In the genomic region with DNA sequence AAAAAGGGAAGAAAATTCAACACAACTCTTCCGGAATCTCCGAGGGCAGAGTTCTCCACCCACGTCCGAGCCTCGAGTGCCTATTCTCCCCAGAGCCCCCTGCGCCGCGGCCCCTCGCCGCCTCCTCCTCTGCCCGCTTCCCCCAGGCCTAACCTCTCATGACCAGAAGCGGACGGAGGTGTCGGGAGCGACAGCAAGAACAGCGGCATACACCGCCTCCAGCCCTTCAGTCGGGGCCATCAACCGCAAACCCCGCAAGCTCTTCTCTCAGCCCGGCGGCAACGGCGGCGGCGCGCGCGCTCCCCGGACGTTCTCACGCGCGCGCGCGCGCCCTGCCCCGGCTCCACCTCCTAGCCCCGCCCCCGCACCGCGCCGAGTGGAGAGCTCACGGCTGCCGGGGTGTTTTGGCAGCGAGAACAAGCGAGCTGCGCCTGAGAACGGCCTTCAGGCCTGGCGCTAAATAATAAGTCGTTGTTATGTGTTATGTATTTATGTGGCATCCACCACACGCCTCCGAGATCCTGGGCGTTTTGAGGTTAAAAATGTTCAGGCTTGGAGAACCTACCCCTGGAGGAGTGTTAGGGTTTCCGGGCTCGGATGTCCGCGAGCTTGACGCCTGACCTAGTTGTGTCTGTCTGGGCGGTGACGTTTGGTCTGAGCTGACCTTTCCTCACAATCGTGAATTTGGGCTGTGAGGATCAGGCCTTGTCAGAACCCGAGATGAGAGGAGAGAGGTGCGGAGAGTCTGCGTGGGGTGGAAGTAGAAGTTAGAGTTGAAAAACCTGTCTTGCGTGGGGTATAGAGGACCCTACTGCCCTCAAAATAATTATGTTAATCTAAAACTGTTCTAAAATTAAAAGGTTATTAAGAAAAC, we compare ENCODE assay signal across 8 cellular contexts. TPM values are rescaled to one million over a fixed set of nuclear protein-coding genes. Genes with fewer than 3 reads are reported as not detected.
DNase-seq lines count a peak whose midpoint lies in the region; ATAC-seq, FAIRE-seq and TF ChIP-seq lines count a peak whose summit lies in the region.

A gene with protein sequence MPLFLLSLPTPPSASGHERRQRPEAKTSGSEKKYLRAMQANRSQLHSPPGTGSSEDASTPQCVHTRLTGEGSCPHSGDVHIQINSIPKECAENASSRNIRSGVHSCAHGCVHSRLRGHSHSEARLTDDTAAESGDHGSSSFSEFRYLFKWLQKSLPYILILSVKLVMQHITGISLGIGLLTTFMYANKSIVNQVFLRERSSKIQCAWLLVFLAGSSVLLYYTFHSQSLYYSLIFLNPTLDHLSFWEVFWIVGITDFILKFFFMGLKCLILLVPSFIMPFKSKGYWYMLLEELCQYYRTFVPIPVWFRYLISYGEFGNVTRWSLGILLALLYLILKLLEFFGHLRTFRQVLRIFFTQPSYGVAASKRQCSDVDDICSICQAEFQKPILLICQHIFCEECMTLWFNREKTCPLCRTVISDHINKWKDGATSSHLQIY (minus strand): TSS at position 286 of the 874 bp plus-strand sequence. CDS start 77 bp downstream, at position 209.

- no peaks in the 10 kb centered on the region for H3K27me3 ChIP-seq in A673 (replicated peaks; ENCODE audit: insufficient read depth, low read depth, low read length, poor library complexity)

- TF ChIP-seq CTCF in A673 (conservative IDR thresholded peaks at IDR 0.05; ENCODE audit: low read depth, low read length), result no peak
- no peak for TF ChIP-seq CTCF in kidney (IDR thresholded peaks at IDR 0.05; ENCODE audit: borderline replicate concordance, extremely low read depth, insufficient read depth)

- peak within 1 kb of the TSS; percentile 79 for H3K27ac ChIP-seq in A673 (ENCODE audit: low read depth, low read length, poor library complexity, severe bottlenecking)
- peak within 1 kb of the TSS; percentile 92 to 94 for H3K27ac ChIP-seq in kidney (ENCODE audit: low read depth in 2 of 2, low read length in 2 of 2)

- FAIRE-seq in kidney (lab: Jason Lieb, UNC), result no peak

- CTCF ChIA-PET in A673 (lab: Charles Lee), result interaction anchor here (0.6 to 1.3 kb wide), 4 partner anchors 50 to 523 kb away, joined by 3 to 7 read pairs (median 6); no protein-coding TSS in a partner anchor

- intact Hi-C loops in A673 (cut with micrococcal nuclease; ENCODE audit: unreplicated experiment) (no loop called here), kidney (cut with DNase I) (no loop called here)

- POLR2A ChIA-PET in A673 (lab: Charles Lee; ENCODE audit: low non-redundant PET), result interaction anchor here (0.7 to 0.8 kb wide), 2 partner anchors 138 to 503 kb away, joined by 4 to 10 read pairs; no protein-coding TSS in a partner anchor

- H3K9ac ChIP-seq in kidney (ENCODE audit: low read length in 2 of 2), result peak within 1 kb of the TSS; percentile 68 to 86

- BruUV-seq in A673 (replicated peaks; lab: Mats Ljungman, UMichigan), result no TSS peak

- H3K36me3 ChIP-seq in A673 (ENCODE audit: insufficient read depth, low read length, poor library complexity, severe bottlenecking) (no peaks in the 10 kb centered on the region), kidney (ENCODE audit: control insufficient read depth in 1 of 2, insufficient read depth in 2 of 2, low read length in 2 of 2) (no peaks in the 10 kb centered on the region)

- DNase-seq in A673 (ENCODE audit: low spot score) (peak; percentile 95), NCI-H446 treated with DMSO at 0.1 percent for 48 hours (lab: John Stamatoyannopoulos, UW) (peak; percentile 37), cerebellum (ENCODE audit: low spot score) (peak; percentile 92), kidney (peak; percentile 95)
- peak; percentile 93 to 94 for DNase-seq in activated CD4-positive, alpha-beta T cell treated with anti-CD3 and anti-CD28 coated beads for 24 hours (ENCODE audit: low read depth in 2 of 2)
- peak; percentile 83 to 92 (median 89) for DNase-seq in stimulated activated CD4-positive, alpha-beta T cell treated with anti-CD3 and anti-CD28 coated beads, Interleukin-12 subunit alpha, Interleukin-12 subunit beta, amount 100 ng/mL, for 48 hours (ENCODE audit: low read depth in 2 of 3, low spot score in 1 of 3)

- no peaks in the 10 kb centered on the region for H3K9me3 ChIP-seq in A673 (ENCODE audit: low read depth, low read length, poor library complexity, severe bottlenecking)
- no peaks in the 10 kb centered on the region for H3K9me3 ChIP-seq in kidney (ENCODE audit: control insufficient read depth in 1 of 2, low read length in 2 of 2)

- ATAC-seq in GM18907 (IDR thresholded peaks at IDR 0.05; ENCODE audit: unreplicated experiment) (peak; percentile 70), HG03159 (IDR thresholded peaks at IDR 0.05; ENCODE audit: unreplicated experiment) (peak; percentile 68)

- H3K4me3 ChIP-seq in A673 (ENCODE audit: low read depth, low read length, poor library complexity, severe bottlenecking) (peak within 1 kb of the TSS; percentile 82), kidney (ENCODE audit: low read length in 2 of 2) (peak within 1 kb of the TSS; percentile 92 to 98)

- H3K4me1 ChIP-seq in A673 (ENCODE audit: insufficient read depth, low read length, poor library complexity, severe bottlenecking), result no peaks in the 10 kb centered on the region
- H3K4me1 ChIP-seq in kidney (ENCODE audit: control insufficient read depth in 1 of 2, insufficient read depth in 1 of 2, low read depth in 1 of 2, low read length in 2 of 2), result peaks cover 2 to 8% of the 10 kb centered on the region in 2 donors

RNA-seq across cellular contexts. Expression of the gene that starts here (rescaled TPM):
- 14.0 and 16.0 TPM in 2 replicates for total RNA-seq in A673 (2021)
- 25.2 TPM for total RNA-seq in cerebellum
- total RNA-seq in kidney, result 15.1 TPM
- polyA plus RNA-seq in kidney (ENCODE audit: insufficient read depth, low read depth, low replicate concordance), result 6.0 TPM

Comparison
In these comparisons a context has a peak if more than half of its experiments do, and no peak if none do; other contexts are left out.
1. Peak in every context shown above with its lines: DNase-seq, ATAC-seq, H3K4me3 ChIP-seq and H3K27ac ChIP-seq.
2. DNase-seq: peak in every context shown above with its lines; median percentile 95 in A673; 95 in kidney; 94 in activated CD4-positive, alpha-beta T cell treated with anti-CD3 and anti-CD28 coated beads for 24 hours; 92 in cerebellum; 89 in stimulated activated CD4-positive, alpha-beta T cell treated with anti-CD3 and anti-CD28 coated beads, Interleukin-12 subunit alpha, Interleukin-12 subunit beta, amount 100 ng/mL, for 48 hours; 37 in NCI-H446 treated with DMSO at 0.1 percent for 48 hours.